Comparison of ENCODE assay signal across 17 cellular contexts in genomic region chr6:21752054-21752811, GRCh38.
A peak's percentile ranks its signal among the peaks of the same experiment; 100 is the strongest.
DNase-seq lines count a peak whose midpoint lies in the region; ATAC-seq and TF ChIP-seq lines count a peak whose summit lies in the region.
"Had no signal": no experiment of that assay in that cellular context is flagged by ENCODE, and none has a peak within 500 bp of the region (broad histone marks: within the 10 kb centered on the region; RNA-seq: fewer than 3 reads in every experiment).

No MANE protein-coding gene starts in this region.

- no peak overlapping the region for H3K4me3 ChIP-seq in DND-41 (ENCODE audit: low read depth in 1 of 2, low read length in 2 of 2)
- no peak overlapping the region for H3K4me3 ChIP-seq in SJCRH30
- H3K4me3 ChIP-seq: breast epithelium, lung had no signal

- H3K27me3 ChIP-seq in DND-41 (ENCODE audit: insufficient read depth, low read length, poor library complexity), result no peaks in the 10 kb centered on the region
- no peaks in the 10 kb centered on the region for H3K27me3 ChIP-seq in SJCRH30
- H3K27me3 ChIP-seq: breast epithelium had no signal

- H3K9me3 Mint-ChIP-seq in brain (peaks cover 0 to 12% (median 4%) of the 10 kb centered on the region in 5 experiments), mesothelial cell of epicardium (no peaks in the 10 kb centered on the region)
- H3K9me3 Mint-ChIP-seq: nephron; T-helper 1 cell treated with Interleukin-12 subunit alpha and Interleukin-12 subunit beta and Interleukin-4 antibody, amounts not matched to agents 30 μg/mL and 1 μg/mL, for 36 hours had no signal

- DNase-seq in DND-41 (no peak), mesothelial cell of epicardium (ENCODE audit: low spot score in 2 of 2, unreplicated experiment in 2 of 2) (no peak), SJCRH30 (no peak), NCI-H510A (lab: John Stamatoyannopoulos, UW) (no peak)
- DNase-seq: activated naive CD4-positive, alpha-beta T cell; DMS79; MV-4-11; NCI-H2081 treated with DMSO at 0.1 percent for 48 hours; NCI-H774; RPMI8226 had no signal

- TF ChIP-seq CTCF in DND-41 (IDR thresholded peaks at IDR 0.05; ENCODE audit: borderline replicate concordance, extremely low read depth, low read length, poor library complexity, severe bottlenecking), result no peak
- no peak for TF ChIP-seq CTCF in brain (conservative IDR thresholded peaks at IDR 0.05)
- TF ChIP-seq CTCF in mesothelial cell of epicardium (IDR thresholded peaks at IDR 0.05; ENCODE audit: unreplicated experiment), result no peak

- no peak overlapping the region for H3K9ac ChIP-seq in DND-41 (ENCODE audit: low read depth, low read length)

- no peak overlapping the region for H3K4me2 ChIP-seq in DND-41 (ENCODE audit: insufficient read depth, low read length)

- H3K27ac ChIP-seq in DND-41 (ENCODE audit: low read length) (peak overlapping the region; percentile 53), KOPT-K1 (ENCODE audit: low read depth, low read length, poor library complexity, severe bottlenecking) (peak overlapping the region; percentile 35), SJCRH30 (no peak overlapping the region)
- H3K27ac ChIP-seq: breast epithelium had no signal

- peaks cover 4% of the 10 kb centered on the region; the same call in 1 of the 2 replicates for H4K20me1 ChIP-seq in DND-41 (ENCODE audit: insufficient read depth, low read length)

- no peaks in the 10 kb centered on the region for H3K9me3 ChIP-seq in DND-41 (ENCODE audit: insufficient read depth, low read length, severe bottlenecking)
- no peaks in the 10 kb centered on the region for H3K9me3 ChIP-seq in KOPT-K1 (ENCODE audit: insufficient read depth, low read length, poor library complexity, severe bottlenecking)
- H3K9me3 ChIP-seq in SJCRH30 (replicated peaks), result no peaks in the 10 kb centered on the region
- H3K9me3 ChIP-seq: breast epithelium had no signal

- H3K79me2 ChIP-seq in DND-41 (ENCODE audit: insufficient read depth, low read length), result peaks cover 93% of the 10 kb centered on the region

- H3K27ac Mint-ChIP-seq in brain (peak overlapping the region in 3 of 5 experiments; percentile 11 to 37 (median 29)), mesothelial cell of epicardium (peak overlapping the region; percentile 10)
- H3K27ac Mint-ChIP-seq: T-helper 1 cell treated with Interleukin-12 subunit alpha and Interleukin-12 subunit beta and Interleukin-4 antibody, amounts not matched to agents 30 μg/mL and 1 μg/mL, for 36 hours had no signal

- H3K4me3 Mint-ChIP-seq in brain (peak overlapping the region in 1 of 5 experiments; percentile 45), mesothelial cell of epicardium (no peak overlapping the region)
- H3K4me3 Mint-ChIP-seq: nephron; T-helper 1 cell treated with Interleukin-12 subunit alpha and Interleukin-12 subunit beta and Interleukin-4 antibody, amounts not matched to agents 30 μg/mL and 1 μg/mL, for 36 hours had no signal

- peaks cover 69% of the 10 kb centered on the region for H3K4me1 Mint-ChIP-seq in brain
- H3K4me1 Mint-ChIP-seq in mesothelial cell of epicardium, result peaks cover 67% of the 10 kb centered on the region

- H3K36me3 Mint-ChIP-seq in brain (peaks cover 25% of the 10 kb centered on the region), mesothelial cell of epicardium (peaks cover 22% of the 10 kb centered on the region)

- H2AFZ ChIP-seq in DND-41 (ENCODE audit: low read depth, low read length), result no peak overlapping the region

- H3K36me3 ChIP-seq in DND-41 (ENCODE audit: insufficient read depth, low read length), result peaks cover 19% of the 10 kb centered on the region
- H3K36me3 ChIP-seq in KOPT-K1 (ENCODE audit: insufficient read depth, low read length), result no peaks in the 10 kb centered on the region; the same call in 1 of the 2 replicates
- H3K36me3 ChIP-seq in SJCRH30, result no peaks in the 10 kb centered on the region
- H3K36me3 ChIP-seq: breast epithelium had no signal

- peaks cover 62% of the 10 kb centered on the region for H3K4me1 ChIP-seq in DND-41 (ENCODE audit: insufficient read depth, low read length)
- peaks cover 17% of the 10 kb centered on the region for H3K4me1 ChIP-seq in SJCRH30
- H3K4me1 ChIP-seq: breast epithelium had no signal

- H3K27me3 Mint-ChIP-seq in brain (no peaks in the 10 kb centered on the region), mesothelial cell of epicardium (ENCODE audit: low read depth) (no peaks in the 10 kb centered on the region)

- ATAC-seq in DND-41 (ENCODE audit: insufficient read depth, low read depth) (no peak), HG02588 (IDR thresholded peaks at IDR 0.05; ENCODE audit: unreplicated experiment) (no peak)
